ENCODE assay signal across 9 cellular contexts in the genomic region with DNA sequence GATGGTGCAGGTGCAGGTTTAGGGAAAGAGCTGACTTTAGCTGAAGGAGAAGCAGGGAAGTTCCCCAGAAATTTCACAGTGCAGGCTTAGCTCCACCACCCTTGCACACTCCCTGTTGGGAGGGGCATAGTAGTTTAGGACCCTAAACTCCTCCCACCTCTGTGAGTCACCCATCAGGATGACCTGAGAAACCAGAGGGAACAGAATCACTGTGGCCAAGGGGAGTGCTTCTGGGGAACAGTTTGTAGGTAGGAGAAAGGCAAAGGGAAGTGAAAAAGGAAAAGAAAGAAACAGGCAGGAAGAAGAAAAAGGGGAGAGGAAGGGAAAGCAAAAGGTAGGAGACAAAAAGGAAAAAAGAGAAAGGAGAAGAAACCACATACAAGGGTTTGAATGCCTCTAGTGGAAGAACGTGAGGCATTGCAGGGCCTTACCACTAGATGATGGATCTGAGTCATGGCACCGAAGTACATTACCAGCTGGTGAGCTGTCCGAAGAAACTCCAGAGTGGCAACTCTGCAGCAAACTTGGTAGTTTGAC.
DNase-seq lines count a peak whose midpoint lies in the region; ATAC-seq and TF ChIP-seq lines count a peak whose summit lies in the region.
"Had no signal": no experiment of that assay in that cellular context is flagged by ENCODE, and none has a peak within 500 bp of the region (broad histone marks: within the 10 kb centered on the region; RNA-seq: fewer than 3 reads in every experiment).

No MANE protein-coding gene starts in this region.

- BruUV-seq in A673 (replicated peaks; lab: Mats Ljungman, UMichigan) = no TSS peak

- POLR2A ChIA-PET in A673 (lab: Charles Lee; ENCODE audit: low non-redundant PET) = interaction anchor here (0.6 kb wide), 1 partner anchor 334 kb away, joined by 3 read pairs; no protein-coding TSS in a partner anchor

- CTCF ChIA-PET in A673 (lab: Charles Lee) = interaction anchor here (1.5 kb wide), 1 partner anchor 334 kb away, joined by 4 read pairs; no protein-coding TSS in a partner anchor

- H3K4me1 ChIP-seq in A673 (ENCODE audit: insufficient read depth, low read length, poor library complexity, severe bottlenecking) (peaks cover 4% of the 10 kb centered on the region), left ventricle myocardium inferior (peaks cover 25% of the 10 kb centered on the region), Peyer's patch (no peaks in the 10 kb centered on the region)
- H3K4me1 ChIP-seq: body of pancreas had no signal

- no peaks in the 10 kb centered on the region for H3K36me3 ChIP-seq in A673 (ENCODE audit: insufficient read depth, low read length, poor library complexity, severe bottlenecking)
- no peaks in the 10 kb centered on the region for H3K36me3 ChIP-seq in left ventricle myocardium inferior
- no peaks in the 10 kb centered on the region for H3K36me3 ChIP-seq in Peyer's patch

- H3K4me3 ChIP-seq in A673 (ENCODE audit: low read depth, low read length, poor library complexity, severe bottlenecking) = no peak overlapping the region
- peak overlapping the region; percentile 22 for H3K4me3 ChIP-seq in left ventricle myocardium inferior
- no peak overlapping the region for H3K4me3 ChIP-seq in Peyer's patch
- H3K4me3 ChIP-seq: body of pancreas had no signal

- H3K27ac ChIP-seq in A673 (ENCODE audit: low read depth, low read length, poor library complexity, severe bottlenecking) = no peak overlapping the region
- peak overlapping the region; percentile 71 for H3K27ac ChIP-seq in left ventricle myocardium inferior (replicated peaks)
- no peak overlapping the region for H3K27ac ChIP-seq in Peyer's patch
- H3K27ac ChIP-seq: body of pancreas had no signal

- H3K27me3 ChIP-seq in A673 (replicated peaks; ENCODE audit: insufficient read depth, low read depth, low read length, poor library complexity) (no peaks in the 10 kb centered on the region), left ventricle myocardium inferior (ENCODE audit: low read depth) (no peaks in the 10 kb centered on the region), Peyer's patch (no peaks in the 10 kb centered on the region)
- H3K27me3 ChIP-seq: body of pancreas had no signal

- ATAC-seq in GM18909 (IDR thresholded peaks at IDR 0.05; ENCODE audit: poor library complexity, unreplicated experiment) (peak; percentile 92), HG03439 (IDR thresholded peaks at IDR 0.05; ENCODE audit: unreplicated experiment) (peak; percentile 51), GM19455 (IDR thresholded peaks at IDR 0.05; ENCODE audit: unreplicated experiment) (no peak), left lobe of liver (no peak)

- peak; percentile 56 for TF ChIP-seq CTCF in A673 (conservative IDR thresholded peaks at IDR 0.05; ENCODE audit: low read depth, low read length)
- TF ChIP-seq CTCF in left ventricle myocardium inferior (IDR thresholded peaks at IDR 0.05; ENCODE audit: borderline replicate concordance) = peak; percentile 38
- TF ChIP-seq CTCF in Peyer's patch (IDR thresholded peaks at IDR 0.05) = peak in 1 of 6 experiments; percentile 3

- intact Hi-C loops in A673 (cut with micrococcal nuclease; ENCODE audit: unreplicated experiment) = loop anchor here (2.0 to 10.0 kb wide), 2 partner anchors 334 to 1504 kb away; no protein-coding TSS in a partner anchor
- intact Hi-C loops in left ventricle myocardium inferior (cut with micrococcal nuclease) = no loop called here

- H3K9me3 ChIP-seq in A673 (ENCODE audit: low read depth, low read length, poor library complexity, severe bottlenecking) (no peaks in the 10 kb centered on the region), left ventricle myocardium inferior (replicated peaks) (no peaks in the 10 kb centered on the region), Peyer's patch (no peaks in the 10 kb centered on the region)
- H3K9me3 ChIP-seq: body of pancreas had no signal

- peak; percentile 66 for DNase-seq in A673 (ENCODE audit: low spot score)
- peak; percentile 48 to 68 for DNase-seq in SHP77 (lab: John Stamatoyannopoulos, UW)
- DNase-seq in left ventricle myocardium inferior = no peak
- DNase-seq in Peyer's patch = no peak
- DNase-seq in left lobe of liver (ENCODE audit: low spot score) = no peak

- TF ChIP-seq POLR2A in Peyer's patch (IDR thresholded peaks at IDR 0.05) = no peak

Comparison
In these comparisons a context has a peak if more than half of its experiments do, and no peak if none do; other contexts are left out.
1. DNase-seq: peak in A673 (single experiment) and SHP77 (2 of 2); none in left ventricle myocardium inferior (single experiment), Peyer's patch (0 of 3) and left lobe of liver (single experiment).
2. ATAC-seq: peak in GM18909 (single experiment) and HG03439 (single experiment); none in GM19455 (single experiment) and left lobe of liver (single experiment).